8 cellular contexts compared by ENCODE assay signal in genomic region chr19:10929402-10929794, GRCh38. TPM values are rescaled to one million over a fixed set of nuclear protein-coding genes. Genes with fewer than 3 reads are reported as not detected.
DNase-seq lines count a peak whose midpoint lies in the region; ATAC-seq and TF ChIP-seq lines count a peak whose summit lies in the region.

No MANE protein-coding gene starts in this region.

- H3K4me1 Mint-ChIP-seq in activated T-cell treated with anti-CD3 and anti-CD28 coated beads, Interleukin-2, amount 50 U/mL, for 4 hours (ENCODE audit: low read depth) = peaks cover 19% of the 10 kb centered on the region
- peaks cover 9% of the 10 kb centered on the region for H3K4me1 Mint-ChIP-seq in type B pancreatic cell (ENCODE audit: unreplicated experiment)

- peaks cover 7% of the 10 kb centered on the region for H3K36me3 Mint-ChIP-seq in activated T-cell treated with anti-CD3 and anti-CD28 coated beads, Interleukin-2, amount 50 U/mL, for 4 hours (ENCODE audit: insufficient read depth)
- H3K36me3 Mint-ChIP-seq in type B pancreatic cell = peaks cover 7% of the 10 kb centered on the region

- peak overlapping the region; percentile 92 for H3K4me3 Mint-ChIP-seq in activated T-cell treated with anti-CD3 and anti-CD28 coated beads, Interleukin-2, amount 50 U/mL, for 4 hours
- H3K4me3 Mint-ChIP-seq in type B pancreatic cell = peak overlapping the region; percentile 87

- 5% methylated on average over 27 of the region's 27 CpGs for WGBS in liver

- H3K36me3 ChIP-seq in ascending aorta (peaks cover 14 to 32% of the 10 kb centered on the region in 2 donors), liver (ENCODE audit: control insufficient read depth in 4 of 4, insufficient read depth in 3 of 4, low read depth in 1 of 4, low read length in 3 of 4) (peaks cover 3 to 4% (median 3%) of the 10 kb centered on the region in 4 donors)

- H3K9me3 ChIP-seq in ascending aorta = no peaks in the 10 kb centered on the region
- no peaks in the 10 kb centered on the region for H3K9me3 ChIP-seq in liver (ENCODE audit: control insufficient read depth in 4 of 4, low read length in 3 of 4)

- peak overlapping the region; percentile 75 for H3K27ac Mint-ChIP-seq in type B pancreatic cell

- no peaks in the 10 kb centered on the region for H3K9me3 Mint-ChIP-seq in activated T-cell treated with anti-CD3 and anti-CD28 coated beads, Interleukin-2, amount 50 U/mL, for 4 hours
- no peaks in the 10 kb centered on the region for H3K9me3 Mint-ChIP-seq in type B pancreatic cell

- no peak for TF ChIP-seq RAD21 in liver (IDR thresholded peaks at IDR 0.05)

- H3K27ac ChIP-seq in ascending aorta (peak overlapping the region; percentile 83 to 90), liver (ENCODE audit: low read depth in 1 of 2, low read length in 2 of 2) (peak overlapping the region; percentile 70 to 71)

- intact Hi-C loops in ascending aorta (cut with DNase I) = loop anchor here (2.0 kb wide), 2 partner anchors 31 to 213 kb away; partner anchors contain the start of gene SMARCA4

- H3K9ac ChIP-seq in liver (ENCODE audit: low read depth in 1 of 2, low read length in 2 of 2) = peak overlapping the region in 1 of 2 donors; percentile 77

- no peak for DNase-seq in activated T-cell treated with anti-CD3 and anti-CD28 coated beads, Interleukin-2, amount 50 U/mL, for 4 hours
- DNase-seq in activated T-cell treated with anti-CD3 and anti-CD28 coated beads for 4 hours = no peak
- DNase-seq in ascending aorta (ENCODE audit: low spot score in 2 of 2) = no peak
- no peak for DNase-seq in type B pancreatic cell (ENCODE audit: extremely low spot score, unreplicated experiment)
- DNase-seq in GDM1 (lab: John Stamatoyannopoulos, UW) = no peak
- no peak for DNase-seq in SKM-1 (lab: John Stamatoyannopoulos, UW; ENCODE audit: unreplicated experiment)
- no peak for DNase-seq in DMS153 (lab: John Stamatoyannopoulos, UW)

- no peaks in the 10 kb centered on the region for H3K27me3 Mint-ChIP-seq in activated T-cell treated with anti-CD3 and anti-CD28 coated beads, Interleukin-2, amount 50 U/mL, for 4 hours (ENCODE audit: low read depth)
- H3K27me3 Mint-ChIP-seq in type B pancreatic cell = no peaks in the 10 kb centered on the region

- H3K4me1 ChIP-seq in ascending aorta (peaks cover 11 to 20% of the 10 kb centered on the region in 2 donors), liver (ENCODE audit: control insufficient read depth in 4 of 4, insufficient read depth in 4 of 4, low read length in 3 of 4) (peaks cover 9 to 33% (median 23%) of the 10 kb centered on the region in 4 donors)

- H3K27me3 ChIP-seq in ascending aorta (no peaks in the 10 kb centered on the region), liver (ENCODE audit: control insufficient read depth in 4 of 4, insufficient read depth in 4 of 4, low read length in 3 of 4) (no peaks in the 10 kb centered on the region)

- H3K4me3 ChIP-seq in ascending aorta = peak overlapping the region; percentile 70 to 95
- H3K4me3 ChIP-seq in liver (ENCODE audit: low read depth in 1 of 3, low read length in 3 of 3) = peak overlapping the region; percentile 27 to 95 (median 93)

- no peak for TF ChIP-seq CTCF in ascending aorta (IDR thresholded peaks at IDR 0.05)
- no peak for TF ChIP-seq CTCF in liver (IDR thresholded peaks at IDR 0.05; ENCODE audit: low read depth, low read length, missing input control)
- no peak for TF ChIP-seq CTCF in type B pancreatic cell (conservative IDR thresholded peaks at IDR 0.05)

- no peak for ATAC-seq in activated T-cell treated with anti-CD3 and anti-CD28 coated beads, Interleukin-2, amount 50 U/mL, for 4 hours

TF ChIP-seq in liver, 16 proteins besides CTCF, POLR2A, EP300 and RAD21:
- TF ChIP-seq SP1 (IDR thresholded peaks at IDR 0.05) (no peak), GABPA (IDR thresholded peaks at IDR 0.05 in 1 of 2, conservative IDR thresholded peaks at IDR 0.05 in 1 of 2) (no peak), HNF4G (IDR thresholded peaks at IDR 0.05) (no peak), YY1 (IDR thresholded peaks at IDR 0.05) (no peak)

RNA-seq across cellular contexts. Expression of gene TIMM29, which starts 0.8 kb away (rescaled TPM):
- total RNA-seq in activated T-cell treated with anti-CD3 and anti-CD28 coated beads, Interleukin-2, amount 50 U/mL, for 4 hours = 10 to 100 TPM; 23.2 to 29.5 (median 24.4) TPM
- total RNA-seq in ascending aorta (66.9 TPM), liver (10 to 100 TPM; 18.8 to 25.2 TPM), type B pancreatic cell (ENCODE audit: low replicate concordance) (31.8 and 33.7 TPM in 2 replicates)
- 10 to 100 TPM in 1 of 2 donors, 1 to 10 TPM in 1; 9.4 to 10.4 TPM for polyA plus RNA-seq in liver

RNA-seq across cellular contexts. Expression of gene YIPF2, which starts 1.0 kb away (rescaled TPM):
- 10 to 100 TPM; 37.4 to 50.9 (median 47.5) TPM for total RNA-seq in activated T-cell treated with anti-CD3 and anti-CD28 coated beads, Interleukin-2, amount 50 U/mL, for 4 hours
- total RNA-seq in ascending aorta (139 TPM), liver (10 to 100 TPM; 34.7 to 37.4 TPM), type B pancreatic cell (ENCODE audit: low replicate concordance) (58.5 and 124 TPM in 2 replicates)
- polyA plus RNA-seq in liver = 10 to 100 TPM; 13.2 to 36.9 TPM

RNA-seq across cellular contexts. Expression of gene SMARCA4, which starts 31.4 kb away (rescaled TPM):
- total RNA-seq in activated T-cell treated with anti-CD3 and anti-CD28 coated beads, Interleukin-2, amount 50 U/mL, for 4 hours = 100 to 1,000 TPM; 160 to 168 (median 162) TPM
- total RNA-seq in ascending aorta (89.5 TPM), liver (10 to 100 TPM; 28.9 to 35.4 TPM), type B pancreatic cell (ENCODE audit: low replicate concordance) (182 and 244 TPM in 2 replicates)
- polyA plus RNA-seq in liver = 10 to 100 TPM; 15.9 to 16.0 TPM

RNA-seq across cellular contexts. Expression of gene CARM1, which starts 58.0 kb away (rescaled TPM):
- total RNA-seq in activated T-cell treated with anti-CD3 and anti-CD28 coated beads, Interleukin-2, amount 50 U/mL, for 4 hours = 10 to 100 TPM; 74.2 to 86.7 (median 75.5) TPM
- total RNA-seq in ascending aorta (22.9 TPM), liver (10 to 100 TPM; 12.6 to 18.3 TPM), type B pancreatic cell (ENCODE audit: low replicate concordance) (81.9 and 104 TPM in 2 replicates)
- 10 to 100 TPM in 1 of 2 donors, 1 to 10 TPM in 1; 5.1 to 17.5 TPM for polyA plus RNA-seq in liver
